23 cellular contexts compared by ENCODE assay signal in the genomic region with DNA sequence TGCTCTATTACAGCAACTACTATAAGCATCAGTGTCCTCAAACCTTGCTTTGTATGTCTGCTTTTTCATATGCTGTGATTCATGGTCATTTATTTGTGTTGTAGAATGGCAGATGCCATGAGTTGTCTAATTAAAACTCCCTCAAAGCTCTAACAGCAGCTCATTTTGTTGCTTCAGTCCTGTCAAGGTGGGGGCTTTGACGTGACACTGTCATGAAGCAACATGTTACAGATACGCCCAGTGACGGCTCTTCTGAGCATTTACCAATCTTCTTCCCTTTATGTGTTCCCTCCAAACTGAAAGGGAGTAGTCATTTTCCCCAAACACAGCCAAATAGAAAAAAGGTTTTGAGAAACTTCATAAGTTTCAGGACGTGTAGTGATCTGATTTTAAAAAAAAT.
"Had no signal": no experiment of that assay in that cellular context is flagged by ENCODE, and none has a peak within 500 bp of the region (broad histone marks: within the 10 kb centered on the region; RNA-seq: fewer than 3 reads in every experiment).

No MANE protein-coding gene starts in this region.

- H3K36me3 ChIP-seq: gastrocnemius medialis had no signal

- H3K79me2 ChIP-seq: hepatocyte had no signal

- H3K4me2 ChIP-seq: hepatocyte had no signal

- H2AFZ ChIP-seq: hepatocyte had no signal

- ATAC-seq: gastrocnemius medialis; heart left ventricle; left colon; left ventricle myocardium superior; lower lobe of right lung; natural killer cell; pancreas; right lobe of liver; stimulated activated naive CD8-positive, alpha-beta T cell treated with anti-CD3 and anti-CD28 coated beads, Interleukin-15, amount 100 ng/mL, for 72 hours; upper lobe of right lung had no signal

- H3K27ac ChIP-seq: gastrocnemius medialis, hepatocyte, lower lobe of right lung, neutrophil, pancreas, right lobe of liver, suprapubic skin, transverse colon, upper lobe of right lung, vagina had no signal

- H3K27me3 ChIP-seq: dorsolateral prefrontal cortex, gastrocnemius medialis, heart left ventricle, hepatocyte, neutrophil, pancreas, right lobe of liver, suprapubic skin, transverse colon, upper lobe of right lung, vagina had no signal

- DNase-seq: dorsolateral prefrontal cortex; effector CD4-positive, alpha-beta T cell; gastrocnemius medialis; heart left ventricle; left colon; left ventricle myocardium superior; lower lobe of right lung; natural killer cell; pancreas; right lobe of liver; small intestine; stimulated activated CD4-positive, alpha-beta T cell treated with anti-CD3 and anti-CD28 coated beads, Interleukin-12 subunit alpha, Interleukin-12 subunit beta, amount 100 ng/mL, for 4 hours; stimulated activated CD4-positive, alpha-beta T cell treated with anti-CD3 and anti-CD28 coated beads, Interleukin-1b, Interleukin-23, amount 100 ng/mL, for 48 hours; stimulated activated CD4-positive, alpha-beta T cell treated with anti-CD3 and anti-CD28 coated beads, Interleukin-4, amount 100 ng/mL, for 1 hour; stimulated activated CD8-positive, alpha-beta memory T cell treated with anti-CD3 and anti-CD28 coated beads, Interleukin-4, amount 100 ng/mL, for 48 hours; stimulated activated naive CD4-positive, alpha-beta T cell; stimulated activated naive CD8-positive, alpha-beta T cell treated with anti-CD3 and anti-CD28 coated beads, Interleukin-15, amount 100 ng/mL, for 72 hours; transverse colon; upper lobe of right lung had no signal

- H3K4me1 ChIP-seq: pancreas had no signal

- H3K9me3 ChIP-seq: gastrocnemius medialis, heart left ventricle, lower lobe of right lung, neutrophil, pancreas, right lobe of liver, suprapubic skin, transverse colon, upper lobe of right lung, vagina had no signal

- H3K4me3 ChIP-seq: dorsolateral prefrontal cortex, gastrocnemius medialis, heart left ventricle, hepatocyte, lower lobe of right lung, pancreas, right lobe of liver, suprapubic skin, transverse colon, upper lobe of right lung, vagina had no signal
